In the genomic region with DNA sequence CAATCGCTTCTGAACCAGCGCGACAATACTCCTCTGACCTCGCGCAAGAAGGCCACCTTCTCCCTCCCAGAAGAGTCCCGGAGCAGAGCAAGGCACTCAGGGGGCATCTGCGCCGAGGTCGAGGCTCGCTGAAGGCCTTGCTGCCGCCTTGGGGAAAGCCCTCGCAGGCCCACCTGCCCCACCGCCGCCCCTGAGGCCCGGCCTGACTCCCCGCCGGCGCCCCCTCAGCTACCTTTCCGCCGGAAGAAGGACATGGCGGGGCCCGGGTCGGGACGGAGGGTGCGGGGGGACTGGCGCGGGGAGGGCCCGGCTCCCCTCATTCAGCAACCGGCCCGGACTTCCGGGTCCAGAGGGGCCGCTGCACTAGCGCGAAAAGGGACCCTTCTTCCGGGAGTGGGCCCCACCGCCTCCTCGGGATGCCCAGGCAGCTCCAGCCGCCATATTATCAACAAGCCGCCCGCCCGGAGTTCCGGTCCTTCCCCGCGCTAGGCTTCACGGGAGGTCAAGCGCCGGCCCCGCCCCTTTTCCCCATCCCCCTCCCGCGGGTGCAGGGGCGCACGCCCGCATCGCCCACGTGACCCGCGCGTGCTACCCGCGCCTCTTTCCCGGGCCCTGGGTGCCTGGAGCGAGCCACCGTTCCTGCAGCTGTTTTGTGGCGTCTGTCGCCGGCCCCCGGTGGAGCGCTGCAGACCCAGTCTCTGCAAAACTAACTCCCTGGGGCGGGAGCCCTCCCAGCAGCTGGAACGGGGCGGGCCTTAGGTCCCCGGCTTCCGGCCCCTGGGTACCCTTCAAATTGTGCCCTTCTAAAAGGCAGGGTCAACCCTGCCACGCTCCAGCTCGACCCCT, we compare ENCODE assay signal across 2 cellular contexts.
TF ChIP-seq lines count a peak whose summit lies in the region.

Gene AKAP10, minus strand, starts transcription at position 469 of the 846 bp plus-strand sequence. Its CDS starts 149 bp downstream, at position 320.

TF ChIP-seq in HEK293, 187 proteins besides CTCF, POLR2A, EP300 and RAD21 (continued from another document and continues in another):
- TF ChIP-seq ZNF302 (tag by site-specific recombination; IDR thresholded peaks at IDR 0.05; ENCODE audit: low read depth), result no peak
- TF ChIP-seq SP2 (tag by site-specific recombination; IDR thresholded peaks at IDR 0.05), result peak; percentile 79
- TF ChIP-seq ZNF239 (tag by site-specific recombination; IDR thresholded peaks at IDR 0.05), result no peak
- TF ChIP-seq ZFHX2 (tag by site-specific recombination; conservative IDR thresholded peaks at IDR 0.05), result peak; percentile 90
- peak; percentile 49; the same call in 1 of the 2 replicates for TF ChIP-seq ZFP37 (tag by site-specific recombination; IDR thresholded peaks at IDR 0.05)
- 0 out of 2 replicates have a peak, but pooled peaks have one; percentile 74 for TF ChIP-seq ZBTB7A (tag by site-specific recombination; IDR thresholded peaks at IDR 0.05; ENCODE audit: low read depth)
- TF ChIP-seq ZNF391 (tag by site-specific recombination; IDR thresholded peaks at IDR 0.05; ENCODE audit: borderline replicate concordance, low read depth), result peak; percentile 30; the same call in 1 of the 2 replicates
- TF ChIP-seq PRDM4 (tag by site-specific recombination; IDR thresholded peaks at IDR 0.05), result peak; percentile 67
- TF ChIP-seq, protein P1, sequence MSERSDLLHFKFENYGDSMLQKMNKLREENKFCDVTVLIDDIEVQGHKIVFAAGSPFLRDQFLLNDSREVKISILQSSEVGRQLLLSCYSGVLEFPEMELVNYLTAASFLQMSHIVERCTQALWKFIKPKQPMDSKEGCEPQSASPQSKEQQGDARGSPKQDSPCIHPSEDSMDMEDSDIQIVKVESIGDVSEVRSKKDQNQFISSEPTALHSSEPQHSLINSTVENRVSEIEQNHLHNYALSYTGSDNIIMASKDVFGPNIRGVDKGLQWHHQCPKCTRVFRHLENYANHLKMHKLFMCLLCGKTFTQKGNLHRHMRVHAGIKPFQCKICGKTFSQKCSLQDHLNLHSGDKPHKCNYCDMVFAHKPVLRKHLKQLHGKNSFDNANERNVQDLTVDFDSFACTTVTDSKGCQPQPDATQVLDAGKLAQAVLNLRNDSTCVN (tag by site-specific recombination; optimal IDR thresholded peaks at IDR 0.05), result peak; percentile 96
- 0 out of 2 replicates have a peak, but pooled peaks have one; percentile 9 for TF ChIP-seq OVOL3 (tag by site-specific recombination; IDR thresholded peaks at IDR 0.05)
- TF ChIP-seq SP3 (tag by site-specific recombination; IDR thresholded peaks at IDR 0.05), result peak; percentile 87
- TF ChIP-seq, protein P2, sequence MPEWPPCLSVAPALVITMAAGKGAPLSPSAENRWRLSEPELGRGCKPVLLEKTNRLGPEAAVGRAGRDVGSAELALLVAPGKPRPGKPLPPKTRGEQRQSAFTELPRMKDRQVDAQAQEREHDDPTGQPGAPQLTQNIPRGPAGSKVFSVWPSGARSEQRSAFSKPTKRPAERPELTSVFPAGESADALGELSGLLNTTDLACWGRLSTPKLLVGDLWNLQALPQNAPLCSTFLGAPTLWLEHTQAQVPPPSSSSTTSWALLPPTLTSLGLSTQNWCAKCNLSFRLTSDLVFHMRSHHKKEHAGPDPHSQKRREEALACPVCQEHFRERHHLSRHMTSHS (tag by site-specific recombination; IDR thresholded peaks at IDR 0.05), result no peak
- peak; percentile 96 for TF ChIP-seq GLIS2 (tag by site-specific recombination; IDR thresholded peaks at IDR 0.05)
- 0 out of 2 replicates have a peak, but pooled peaks have one; percentile 49 for TF ChIP-seq ZNF18 (tag by site-specific recombination; IDR thresholded peaks at IDR 0.05)
- no peak for TF ChIP-seq ZNF366 (tag by site-specific recombination; conservative IDR thresholded peaks at IDR 0.05)
- peak; percentile 34; the same call in 1 of the 2 replicates for TF ChIP-seq ZNF660 (tag by site-specific recombination; IDR thresholded peaks at IDR 0.05)
- TF ChIP-seq HOXA7 (CRISPR knock-in tag; IDR thresholded peaks at IDR 0.05; ENCODE audit: borderline replicate concordance), result no peak
- TF ChIP-seq ZNF658 (tag by site-specific recombination; IDR thresholded peaks at IDR 0.05), result no peak
- TF ChIP-seq ZBTB1 (tag by site-specific recombination; IDR thresholded peaks at IDR 0.05), result peak; percentile 69; the same call in 1 of the 2 replicates
- TF ChIP-seq ZNF629 (tag by site-specific recombination; IDR thresholded peaks at IDR 0.05), result peak; percentile 76
- no peak for TF ChIP-seq ZNF473 (tag by site-specific recombination; IDR thresholded peaks at IDR 0.05)
- 0 out of 2 replicates have a peak, but pooled peaks have one; percentile 7 for TF ChIP-seq SCRT2 (tag by site-specific recombination; IDR thresholded peaks at IDR 0.05)
- TF ChIP-seq KLF8 (tag by site-specific recombination; IDR thresholded peaks at IDR 0.05), result peak; percentile 90

TF ChIP-seq in SK-N-SH, 30 proteins besides CTCF, POLR2A, EP300 and RAD21 (continued from another document):
- TF ChIP-seq, protein P3, sequence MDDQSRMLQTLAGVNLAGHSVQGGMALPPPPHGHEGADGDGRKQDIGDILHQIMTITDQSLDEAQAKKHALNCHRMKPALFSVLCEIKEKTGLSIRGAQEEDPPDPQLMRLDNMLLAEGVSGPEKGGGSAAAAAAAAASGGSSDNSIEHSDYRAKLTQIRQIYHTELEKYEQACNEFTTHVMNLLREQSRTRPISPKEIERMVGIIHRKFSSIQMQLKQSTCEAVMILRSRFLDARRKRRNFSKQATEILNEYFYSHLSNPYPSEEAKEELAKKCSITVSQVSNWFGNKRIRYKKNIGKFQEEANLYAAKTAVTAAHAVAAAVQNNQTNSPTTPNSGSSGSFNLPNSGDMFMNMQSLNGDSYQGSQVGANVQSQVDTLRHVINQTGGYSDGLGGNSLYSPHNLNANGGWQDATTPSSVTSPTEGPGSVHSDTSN (IDR thresholded peaks at IDR 0.05), result peak; percentile 14; the same call in 1 of the 2 replicates
- TF ChIP-seq GABPA (IDR thresholded peaks at IDR 0.05; ENCODE audit: low read depth) (peak; percentile 74), ELF1 (IDR thresholded peaks at IDR 0.05) (peak; percentile 65; the same call in 1 of the 2 replicates), NFIC (IDR thresholded peaks at IDR 0.05; ENCODE audit: borderline replicate concordance) (no peak), USF2 (IDR thresholded peaks at IDR 0.05; ENCODE audit: borderline replicate concordance, low read depth, low read length) (peak; percentile 74), TCF12 (IDR thresholded peaks at IDR 0.05) (0 out of 2 replicates have a peak, but pooled peaks have one; percentile 28), RFX5 (IDR thresholded peaks at IDR 0.05; ENCODE audit: low read length) (no peak), YY1 (IDR thresholded peaks at IDR 0.05; ENCODE audit: low read depth) (peak; percentile 93), RXRA (IDR thresholded peaks at IDR 0.05; ENCODE audit: borderline replicate concordance, low read depth) (0 out of 2 replicates have a peak, but pooled peaks have one; percentile 17), ZBTB33 (IDR thresholded peaks at IDR 0.05; ENCODE audit: borderline replicate concordance, low read depth) (0 out of 2 replicates have a peak, but pooled peaks have one; percentile 31), EZH2phosphoT487 (IDR thresholded peaks at IDR 0.05; ENCODE audit: borderline replicate concordance, low read depth) (no peak), IRF3 (IDR thresholded peaks at IDR 0.05; ENCODE audit: low read depth, low read length) (no peak), JUND (IDR thresholded peaks at IDR 0.05) (no peak), NRF1 (IDR thresholded peaks at IDR 0.05; ENCODE audit: low read depth, low read length) (peak; percentile 37; the same call in 1 of the 2 replicates), SIN3A (IDR thresholded peaks at IDR 0.05; ENCODE audit: borderline replicate concordance, low read depth, low read length) (0 out of 2 replicates have a peak, but pooled peaks have one; percentile 54), FOXM1 (IDR thresholded peaks at IDR 0.05; ENCODE audit: low read depth) (no peak), MEF2A (IDR thresholded peaks at IDR 0.05; ENCODE audit: borderline replicate concordance, low read depth) (no peak), FOSL2 (IDR thresholded peaks at IDR 0.05; ENCODE audit: borderline replicate concordance, low read depth) (no peak), TAF1 (IDR thresholded peaks at IDR 0.05; ENCODE audit: borderline replicate concordance, low read depth, low read length) (peak; percentile 87), SMC3 (IDR thresholded peaks at IDR 0.05; ENCODE audit: low read depth, low read length) (no peak), FOXJ3 (CRISPR knock-in tag; IDR thresholded peaks at IDR 0.05) (no peak), RCOR1 (IDR thresholded peaks at IDR 0.05; ENCODE audit: low read length) (no peak)
- TF ChIP-seq, protein P4, sequence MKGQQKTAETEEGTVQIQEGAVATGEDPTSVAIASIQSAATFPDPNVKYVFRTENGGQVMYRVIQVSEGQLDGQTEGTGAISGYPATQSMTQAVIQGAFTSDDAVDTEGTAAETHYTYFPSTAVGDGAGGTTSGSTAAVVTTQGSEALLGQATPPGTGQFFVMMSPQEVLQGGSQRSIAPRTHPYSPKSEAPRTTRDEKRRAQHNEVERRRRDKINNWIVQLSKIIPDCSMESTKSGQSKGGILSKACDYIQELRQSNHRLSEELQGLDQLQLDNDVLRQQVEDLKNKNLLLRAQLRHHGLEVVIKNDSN (IDR thresholded peaks at IDR 0.05; ENCODE audit: borderline replicate concordance, low read depth), result peak; percentile 97
- TF ChIP-seq, protein P5, sequence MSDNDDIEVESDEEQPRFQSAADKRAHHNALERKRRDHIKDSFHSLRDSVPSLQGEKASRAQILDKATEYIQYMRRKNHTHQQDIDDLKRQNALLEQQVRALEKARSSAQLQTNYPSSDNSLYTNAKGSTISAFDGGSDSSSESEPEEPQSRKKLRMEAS (IDR thresholded peaks at IDR 0.05; ENCODE audit: low read depth), result peak; percentile 98
- TF ChIP-seq, protein P6, sequence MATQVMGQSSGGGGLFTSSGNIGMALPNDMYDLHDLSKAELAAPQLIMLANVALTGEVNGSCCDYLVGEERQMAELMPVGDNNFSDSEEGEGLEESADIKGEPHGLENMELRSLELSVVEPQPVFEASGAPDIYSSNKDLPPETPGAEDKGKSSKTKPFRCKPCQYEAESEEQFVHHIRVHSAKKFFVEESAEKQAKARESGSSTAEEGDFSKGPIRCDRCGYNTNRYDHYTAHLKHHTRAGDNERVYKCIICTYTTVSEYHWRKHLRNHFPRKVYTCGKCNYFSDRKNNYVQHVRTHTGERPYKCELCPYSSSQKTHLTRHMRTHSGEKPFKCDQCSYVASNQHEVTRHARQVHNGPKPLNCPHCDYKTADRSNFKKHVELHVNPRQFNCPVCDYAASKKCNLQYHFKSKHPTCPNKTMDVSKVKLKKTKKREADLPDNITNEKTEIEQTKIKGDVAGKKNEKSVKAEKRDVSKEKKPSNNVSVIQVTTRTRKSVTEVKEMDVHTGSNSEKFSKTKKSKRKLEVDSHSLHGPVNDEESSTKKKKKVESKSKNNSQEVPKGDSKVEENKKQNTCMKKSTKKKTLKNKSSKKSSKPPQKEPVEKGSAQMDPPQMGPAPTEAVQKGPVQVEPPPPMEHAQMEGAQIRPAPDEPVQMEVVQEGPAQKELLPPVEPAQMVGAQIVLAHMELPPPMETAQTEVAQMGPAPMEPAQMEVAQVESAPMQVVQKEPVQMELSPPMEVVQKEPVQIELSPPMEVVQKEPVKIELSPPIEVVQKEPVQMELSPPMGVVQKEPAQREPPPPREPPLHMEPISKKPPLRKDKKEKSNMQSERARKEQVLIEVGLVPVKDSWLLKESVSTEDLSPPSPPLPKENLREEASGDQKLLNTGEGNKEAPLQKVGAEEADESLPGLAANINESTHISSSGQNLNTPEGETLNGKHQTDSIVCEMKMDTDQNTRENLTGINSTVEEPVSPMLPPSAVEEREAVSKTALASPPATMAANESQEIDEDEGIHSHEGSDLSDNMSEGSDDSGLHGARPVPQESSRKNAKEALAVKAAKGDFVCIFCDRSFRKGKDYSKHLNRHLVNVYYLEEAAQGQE (IDR thresholded peaks at IDR 0.05; ENCODE audit: low read depth, low read length), result peak; percentile 41; the same call in 1 of the 2 replicates
